In the genomic region with DNA sequence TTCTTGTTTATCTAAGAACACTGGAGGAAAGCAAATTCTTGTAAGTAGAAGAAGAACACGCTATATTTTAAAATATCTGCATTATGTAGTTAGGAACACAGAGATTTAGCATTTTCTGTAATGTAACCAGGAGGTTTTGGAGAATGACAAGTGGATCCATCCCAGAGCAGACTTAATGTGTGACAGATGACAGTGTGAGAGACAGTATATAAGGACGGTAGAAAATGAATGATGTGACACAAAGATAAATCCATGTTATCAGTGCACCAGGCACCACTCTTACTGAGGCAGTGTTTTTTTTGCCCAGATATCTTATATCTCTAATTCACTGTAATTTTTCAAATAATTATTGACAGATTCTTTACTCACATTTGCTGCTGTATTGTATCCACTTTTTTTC, we compare ENCODE assay signal across 25 cellular contexts.
"Had no signal": no experiment of that assay in that cellular context is flagged by ENCODE, and none has a peak within 500 bp of the region (broad histone marks: within the 10 kb centered on the region; RNA-seq: fewer than 3 reads in every experiment).

No MANE protein-coding gene starts in this region.

- H3K4me1 Mint-ChIP-seq: endodermal cell had no signal

- H3K36me3 ChIP-seq: colonic mucosa, esophagus muscularis mucosa, esophagus squamous epithelium, gastrocnemius medialis, gastroesophageal sphincter, heart left ventricle, heart right ventricle had no signal

- DNase-seq: colonic mucosa; cortex of kidney; dermis blood vessel endothelial cell; dorsolateral prefrontal cortex; effector CD4-positive, alpha-beta T cell; effector CD8-positive, alpha-beta T cell; effector memory CD4-positive, alpha-beta T cell; effector memory CD8-positive, alpha-beta T cell; endodermal cell; erythroblast; esophagus squamous epithelium; foreskin fibroblast; foreskin keratinocyte; foreskin melanocyte; gastrocnemius medialis; glutamatergic neuron; head of caudate nucleus; heart left ventricle; heart right ventricle had no signal

- H3K27me3 ChIP-seq: colonic mucosa, dorsolateral prefrontal cortex, esophagus muscularis mucosa, esophagus squamous epithelium, foreskin keratinocyte, gastrocnemius medialis, gastroesophageal sphincter, heart left ventricle, heart right ventricle had no signal

- H3K4me3 ChIP-seq: colonic mucosa, coronary artery, dorsolateral prefrontal cortex, esophagus muscularis mucosa, esophagus squamous epithelium, gastrocnemius medialis, gastroesophageal sphincter, heart left ventricle, heart right ventricle had no signal

- H3K4me3 Mint-ChIP-seq: dendritic cell treated with granulocyte-macrophage colony-stimulating factor and Interleukin-4, amounts not matched to agents 40 ng/mL and 50 ng/mL, for 4 days; effector memory CD8-positive, alpha-beta T cell; endodermal cell had no signal

- H3K27me3 Mint-ChIP-seq: dendritic cell treated with granulocyte-macrophage colony-stimulating factor and Interleukin-4, amounts not matched to agents 40 ng/mL and 50 ng/mL, for 4 days; effector memory CD8-positive, alpha-beta T cell had no signal

- H3K27ac ChIP-seq: colonic mucosa, coronary artery, dorsolateral prefrontal cortex, epithelial cell of prostate, esophagus muscularis mucosa, esophagus squamous epithelium, foreskin keratinocyte, gastrocnemius medialis, gastroesophageal sphincter, heart left ventricle, heart right ventricle had no signal

- H3K9me3 ChIP-seq: colonic mucosa, esophagus muscularis mucosa, esophagus squamous epithelium, gastrocnemius medialis, gastroesophageal sphincter, heart left ventricle, heart right ventricle had no signal

- H3K27ac Mint-ChIP-seq: dendritic cell treated with granulocyte-macrophage colony-stimulating factor and Interleukin-4, amounts not matched to agents 40 ng/mL and 50 ng/mL, for 4 days; effector memory CD8-positive, alpha-beta T cell; endodermal cell had no signal

- ATAC-seq: effector memory CD8-positive, alpha-beta T cell; esophagus mucosa; foreskin keratinocyte; gastrocnemius medialis; gastroesophageal sphincter; heart left ventricle; heart right ventricle had no signal
